In the genomic region with DNA sequence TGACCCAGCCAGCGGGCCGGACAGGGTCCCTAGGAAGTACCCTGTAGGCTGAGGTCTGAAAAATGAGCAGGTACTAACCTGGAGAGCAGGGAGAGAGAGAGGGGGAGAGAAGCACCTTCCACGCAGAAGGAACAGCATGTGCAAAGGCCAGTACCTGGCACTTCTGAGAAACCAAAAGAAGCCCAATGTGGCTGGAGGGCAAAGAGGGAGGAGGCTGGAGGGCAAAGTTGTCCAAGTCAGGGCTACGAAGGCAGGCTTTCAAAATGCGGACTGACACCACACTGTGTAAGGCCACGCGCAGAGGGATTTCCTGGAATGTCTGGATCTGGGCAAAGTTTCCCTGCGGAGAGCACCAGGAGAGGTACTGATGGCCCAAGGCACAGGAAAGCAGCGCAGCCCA, we compare ENCODE assay signal across 27 cellular contexts.
DNase-seq lines count a peak whose midpoint lies in the region; ATAC-seq and TF ChIP-seq lines count a peak whose summit lies in the region.
"Had no signal": no experiment of that assay in that cellular context is flagged by ENCODE, and none has a peak within 500 bp of the region (broad histone marks: within the 10 kb centered on the region; RNA-seq: fewer than 3 reads in every experiment).

No MANE protein-coding gene starts in this region.

- no peak overlapping the region for H3K4me3 Mint-ChIP-seq in activated T-cell treated with anti-CD3 and anti-CD28 coated beads, Interleukin-2, amount 50 U/mL, for 72 hours
- H3K4me3 Mint-ChIP-seq in activated T-cell treated with anti-CD3 and anti-CD28 coated beads, Interleukin-2, amount 50 U/mL, for 24 hours: no peak overlapping the region
- no peak overlapping the region for H3K4me3 Mint-ChIP-seq in brain
- H3K4me3 Mint-ChIP-seq in mesothelial cell of epicardium: no peak overlapping the region
- H3K4me3 Mint-ChIP-seq: activated CD8-positive, alpha-beta T cell treated with anti-CD3 and anti-CD28 coated beads, Interleukin-2, amount 10 ng/mL, durations not matched to agents 7 days and 5 days; nephron progenitor cell; stimulated activated naive B cell treated with anti-CD40 and anti-IgM and Interleukin-4, amounts not matched to agents 10 μg/mL and 1 μg/mL and 100 μg/mL, for 72 hours had no signal

- H3K27me3 Mint-ChIP-seq in activated T-cell treated with anti-CD3 and anti-CD28 coated beads, Interleukin-2, amount 50 U/mL, for 72 hours (ENCODE audit: low read depth): no peaks in the 10 kb centered on the region
- no peaks in the 10 kb centered on the region for H3K27me3 Mint-ChIP-seq in activated T-cell treated with anti-CD3 and anti-CD28 coated beads, Interleukin-2, amount 50 U/mL, for 24 hours
- H3K27me3 Mint-ChIP-seq in brain: peaks cover 2% of the 10 kb centered on the region
- H3K27me3 Mint-ChIP-seq in mesothelial cell of epicardium (ENCODE audit: low read depth): no peaks in the 10 kb centered on the region
- H3K27me3 Mint-ChIP-seq: stimulated activated naive B cell treated with anti-CD40 and anti-IgM and Interleukin-4, amounts not matched to agents 10 μg/mL and 1 μg/mL and 100 μg/mL, for 72 hours had no signal

- TF ChIP-seq CTCF in brain (conservative IDR thresholded peaks at IDR 0.05): no peak
- no peak for TF ChIP-seq CTCF in mesothelial cell of epicardium (IDR thresholded peaks at IDR 0.05; ENCODE audit: unreplicated experiment)

- peaks cover 28% of the 10 kb centered on the region for H3K4me1 Mint-ChIP-seq in activated T-cell treated with anti-CD3 and anti-CD28 coated beads, Interleukin-2, amount 50 U/mL, for 72 hours (ENCODE audit: low read depth)
- H3K4me1 Mint-ChIP-seq in activated T-cell treated with anti-CD3 and anti-CD28 coated beads, Interleukin-2, amount 50 U/mL, for 24 hours (ENCODE audit: low read depth): peaks cover 28% of the 10 kb centered on the region
- peaks cover 84% of the 10 kb centered on the region for H3K4me1 Mint-ChIP-seq in brain
- peaks cover 62% of the 10 kb centered on the region for H3K4me1 Mint-ChIP-seq in mesothelial cell of epicardium

- no peak for ATAC-seq in activated T-cell treated with anti-CD3 and anti-CD28 coated beads, Interleukin-2, amount 50 U/mL, for 72 hours (replicated peaks in 1 of 2)
- ATAC-seq: activated CD8-positive, alpha-beta T cell treated with anti-CD3 and anti-CD28 coated beads, Interleukin-2, amount 10 ng/mL, durations not matched to agents 7 days and 5 days; activated naive CD4-positive, alpha-beta T cell treated with anti-CD3 and anti-CD28 coated beads, Interleukin-2, amount 50 U/mL, for 72 hours; stimulated activated naive B cell treated with anti-CD40 and anti-IgM and Interleukin-4, amounts not matched to agents 10 μg/mL and 1 μg/mL and 100 μg/mL, for 72 hours had no signal

- H3K9me3 Mint-ChIP-seq in activated T-cell treated with anti-CD3 and anti-CD28 coated beads, Interleukin-2, amount 50 U/mL, for 72 hours: no peaks in the 10 kb centered on the region
- no peaks in the 10 kb centered on the region for H3K9me3 Mint-ChIP-seq in activated T-cell treated with anti-CD3 and anti-CD28 coated beads, Interleukin-2, amount 50 U/mL, for 24 hours
- H3K9me3 Mint-ChIP-seq in brain (peaks cover 0 to 3% (median 0%) of the 10 kb centered on the region in 5 experiments), mesothelial cell of epicardium (no peaks in the 10 kb centered on the region)
- H3K9me3 Mint-ChIP-seq: activated naive CD4-positive, alpha-beta T cell treated with anti-CD3 and anti-CD28 coated beads, Interleukin-2, amount 50 U/mL, for 72 hours; nephron progenitor cell; stimulated activated naive B cell treated with anti-CD40 and anti-IgM and Interleukin-4, amounts not matched to agents 10 μg/mL and 1 μg/mL and 100 μg/mL, for 72 hours had no signal

- no peak for DNase-seq in activated T-cell treated with anti-CD3 and anti-CD28 coated beads, Interleukin-2, amount 50 U/mL, for 72 hours
- DNase-seq in activated T-cell treated with anti-CD3 and anti-CD28 coated beads, Interleukin-2, amount 50 U/mL, for 24 hours: no peak
- DNase-seq in mesothelial cell of epicardium (ENCODE audit: low spot score in 2 of 2, unreplicated experiment in 2 of 2) (no peak), NCI-H1417 (lab: John Stamatoyannopoulos, UW) (no peak), LoVo (ENCODE audit: low spot score) (no peak), NCI-H1105 treated with DMSO at 0.1 percent for 48 hours (lab: John Stamatoyannopoulos, UW) (no peak)
- DNase-seq: activated CD8-positive, alpha-beta T cell treated with anti-CD3 and anti-CD28 coated beads, Interleukin-2, amount 10 ng/mL, durations not matched to agents 7 days and 5 days; activated effector memory CD4-positive, alpha-beta T cell treated with Interleukin-2 at 50 U/mL for 16 hours; aorta; C1 segment of cervical spinal cord; Caco-2; foreskin fibroblast; Karpas-422; NCI-H1436 treated with DMSO at 0.1 percent for 48 hours; NCI-H226; NCI-H526 treated with DMSO at 0.1 percent for 48 hours; nephron progenitor cell; NK-92 treated with Interleukin-12 subunit alpha and Interleukin-12 subunit beta, amount 100 ng/mL, for 24 hours; SK-N-SH; stimulated activated naive B cell treated with anti-CD40 and anti-IgM and Interleukin-4, amounts not matched to agents 10 μg/mL and 1 μg/mL and 100 μg/mL, for 72 hours; T-helper 2 cell had no signal

- H3K27ac ChIP-seq in temporal lobe (ENCODE audit: low read depth, low read length): peak overlapping the region; percentile 72
- H3K27ac ChIP-seq: 22Rv1, HL-60, suprapubic skin had no signal

- no peaks in the 10 kb centered on the region for H3K36me3 Mint-ChIP-seq in activated T-cell treated with anti-CD3 and anti-CD28 coated beads, Interleukin-2, amount 50 U/mL, for 72 hours (ENCODE audit: insufficient read depth in 2 of 2)
- peaks cover 15% of the 10 kb centered on the region for H3K36me3 Mint-ChIP-seq in activated T-cell treated with anti-CD3 and anti-CD28 coated beads, Interleukin-2, amount 50 U/mL, for 24 hours (ENCODE audit: low read depth)
- H3K36me3 Mint-ChIP-seq in brain (peaks cover 16% of the 10 kb centered on the region), mesothelial cell of epicardium (peaks cover 18% of the 10 kb centered on the region)
- H3K36me3 Mint-ChIP-seq: stimulated activated naive B cell treated with anti-CD40 and anti-IgM and Interleukin-4, amounts not matched to agents 10 μg/mL and 1 μg/mL and 100 μg/mL, for 72 hours had no signal

- H3K27ac Mint-ChIP-seq in activated T-cell treated with anti-CD3 and anti-CD28 coated beads, Interleukin-2, amount 50 U/mL, for 72 hours: peak overlapping the region; percentile 43
- no peak overlapping the region for H3K27ac Mint-ChIP-seq in activated T-cell treated with anti-CD3 and anti-CD28 coated beads, Interleukin-2, amount 50 U/mL, for 24 hours
- H3K27ac Mint-ChIP-seq in brain (peak overlapping the region in 3 of 5 experiments; percentile 12 to 99 (median 75)), mesothelial cell of epicardium (peak overlapping the region; percentile 64)
- H3K27ac Mint-ChIP-seq: stimulated activated naive B cell treated with anti-CD40 and anti-IgM and Interleukin-4, amounts not matched to agents 10 μg/mL and 1 μg/mL and 100 μg/mL, for 72 hours had no signal
